Comparison of ENCODE assay signal across 8 cellular contexts in genomic region chr11:65316979-65317786, GRCh38. TPM values are rescaled to one million over a fixed set of nuclear protein-coding genes. Genes with fewer than 3 reads are reported as not detected.
DNase-seq lines count a peak whose midpoint lies in the region; ATAC-seq and TF ChIP-seq lines count a peak whose summit lies in the region.

No MANE protein-coding gene starts in this region.

- H3K36me3 ChIP-seq in duodenal mucosa (ENCODE audit: control insufficient read depth in 1 of 2, insufficient read depth in 2 of 2, low read length in 2 of 2): peaks cover 14 to 18% of the 10 kb centered on the region in 2 donors
- H3K36me3 ChIP-seq in mesodermal cell (ENCODE audit: control insufficient read depth, insufficient read depth, low read length): peaks cover 36% of the 10 kb centered on the region

- 43 to 55% methylated on average over 9 of the region's 14 CpGs for WGBS in mesodermal cell (ENCODE audit: insufficient coverage in 2 of 2), 2 experiments

- H3K4me3 ChIP-seq in AG04450 (ENCODE audit: low read depth, low read length) (peak overlapping the region; percentile 90), duodenal mucosa (ENCODE audit: low read depth in 1 of 2, low read length in 2 of 2) (peak overlapping the region; percentile 80 to 87), mesodermal cell (ENCODE audit: extremely low read depth, insufficient read depth, low read length, poor library complexity, severe bottlenecking) (peak overlapping the region; percentile 98)

- ATAC-seq in HG03439 (IDR thresholded peaks at IDR 0.05; ENCODE audit: unreplicated experiment) (no peak), GM19324 (IDR thresholded peaks at IDR 0.05; ENCODE audit: low FRiP score, unreplicated experiment) (no peak)

- peaks cover 36 to 44% of the 10 kb centered on the region in 2 donors for H3K4me1 ChIP-seq in duodenal mucosa (ENCODE audit: control insufficient read depth in 1 of 2, insufficient read depth in 2 of 2, low read length in 2 of 2)
- peaks cover 8% of the 10 kb centered on the region for H3K4me1 ChIP-seq in mesodermal cell (ENCODE audit: control insufficient read depth, insufficient read depth, low read length, poor library complexity, severe bottlenecking)

- peak overlapping the region; percentile 1 to 20 for H3K9ac ChIP-seq in duodenal mucosa (ENCODE audit: low read depth in 1 of 2, low read length in 2 of 2)

- H3K27me3 ChIP-seq in AG04450 (ENCODE audit: control insufficient read depth, insufficient read depth, low read length) (no peaks in the 10 kb centered on the region), duodenal mucosa (ENCODE audit: control insufficient read depth in 1 of 2, insufficient read depth in 2 of 2, low read length in 2 of 2) (no peaks in the 10 kb centered on the region)

- H3K9me3 ChIP-seq in AG04450 (ENCODE audit: control insufficient read depth, insufficient read depth, low read length) (peaks cover 5% of the 10 kb centered on the region; the same call in 1 of the 2 replicates), duodenal mucosa (ENCODE audit: control insufficient read depth in 1 of 2, low read length in 2 of 2) (no peaks in the 10 kb centered on the region), mesodermal cell (ENCODE audit: control insufficient read depth, low read length) (no peaks in the 10 kb centered on the region)

- POLR2A ChIA-PET in AG04450 (lab: Yijun Ruan, JAX): interaction anchor here (0.7 to 6.6 kb wide), 13 partner anchors 9 to 182 kb away, joined by 3 to 118 read pairs (median 4); partner anchors contain the start of genes DPF2 and POLA2

- H3K27ac ChIP-seq in AG04450 (ENCODE audit: low read depth, low read length): peak overlapping the region; percentile 86
- peak overlapping the region; percentile 53 for H3K27ac ChIP-seq in duodenal mucosa (ENCODE audit: low read depth, low read length)
- H3K27ac ChIP-seq in mesodermal cell (ENCODE audit: low read depth, low read length, severe bottlenecking): peak overlapping the region; percentile 3

- TF ChIP-seq CTCF in AG04450 (IDR thresholded peaks at IDR 0.05; ENCODE audit: low read depth, low read length): no peak

- DNase-seq in AG04450 (ENCODE audit: low read depth, low spot score) (no peak), M059J (ENCODE audit: low read depth) (peak; percentile 58), DMS 273 (lab: John Stamatoyannopoulos, UW; ENCODE audit: unreplicated experiment) (no peak), putamen (ENCODE audit: low spot score) (no peak)

- CTCF ChIA-PET in AG04450 (lab: Charles Lee): interaction anchor here (1.0 to 11.1 kb wide), 10 partner anchors 14 to 751 kb away, joined by 3 to 271 read pairs (median 6); partner anchors contain the start of gene DPF2

RNA-seq across cellular contexts. Expression of gene CDC42EP2, which starts 2.5 kb away (rescaled TPM):
- polyA plus RNA-seq in AG04450 (2011; rRNA removed): 14.3 and 21.1 TPM in 2 replicates
- 26.3 and 36.9 TPM in 2 replicates for polyA minus RNA-seq in AG04450 (2011; rRNA and poly(A)+ RNA removed)
- 0.07 and 1.6 TPM in 2 replicates for total RNA-seq in M059J (2014; rRNA removed; shearing (Covaris generic))
- 14.7 TPM for polyA plus RNA-seq in mesodermal cell (2013, experiment 1 of 2)
- 8.1 TPM for polyA plus RNA-seq in mesodermal cell (2013, experiment 2 of 2)

RNA-seq across cellular contexts. Expression of gene DPF2, which starts 16.5 kb away (rescaled TPM):
- polyA plus RNA-seq in AG04450 (2011; rRNA removed): 43.7 and 52.0 TPM in 2 replicates
- 49.2 and 58.5 TPM in 2 replicates for polyA minus RNA-seq in AG04450 (2011; rRNA and poly(A)+ RNA removed)
- 31.5 and 43.5 TPM in 2 replicates for total RNA-seq in M059J (2014; rRNA removed; shearing (Covaris generic))
- polyA plus RNA-seq in mesodermal cell (2013, experiment 1 of 2): 81.1 TPM
- 73.7 TPM for polyA plus RNA-seq in mesodermal cell (2013, experiment 2 of 2)

RNA-seq across cellular contexts. Expression of gene TIGD3, which starts 37.4 kb away (rescaled TPM):
- polyA plus RNA-seq in AG04450 (2011; rRNA removed): 0.07 and 0.11 TPM in 2 replicates
- polyA minus RNA-seq in AG04450 (2011; rRNA and poly(A)+ RNA removed): not detected in 2 replicates
- 1.7 TPM in 1 of 2 replicates, not detected in the other for total RNA-seq in M059J (2014; rRNA removed; shearing (Covaris generic))
- 0.81 TPM for polyA plus RNA-seq in mesodermal cell (2013, experiment 1 of 2)
- polyA plus RNA-seq in mesodermal cell (2013, experiment 2 of 2): 0.40 TPM

RNA-seq across cellular contexts. Expression of gene POLA2, which starts 55.4 kb away (rescaled TPM):
- 10.4 and 14.1 TPM in 2 replicates for polyA plus RNA-seq in AG04450 (2011; rRNA removed)
- polyA minus RNA-seq in AG04450 (2011; rRNA and poly(A)+ RNA removed): 8.3 and 13.0 TPM in 2 replicates
- total RNA-seq in M059J (2014; rRNA removed; shearing (Covaris generic)): 47.8 and 62.9 TPM in 2 replicates
- polyA plus RNA-seq in mesodermal cell (2013, experiment 1 of 2): 26.9 TPM
- polyA plus RNA-seq in mesodermal cell (2013, experiment 2 of 2): 25.7 TPM

Comparison
In these comparisons a context has a peak if more than half of its experiments do, and no peak if none do; other contexts are left out.
1. H3K27ac ChIP-seq: peak in every context shown above with its lines; median percentile 86 in AG04450; 53 in duodenal mucosa; 3 in mesodermal cell.